1 cellular context compared by ENCODE assay signal in genomic region chr1:202010042-202011015, GRCh38.
TF ChIP-seq lines count a peak whose summit lies in the region.

Gene ELF3 (plus strand): TSS chr1:202010587. CDS start chr1:202011137, 550 bp downstream.

TF ChIP-seq in WTC11, 78 proteins besides CTCF, POLR2A, EP300 and RAD21 (continued from another document):
- TF ChIP-seq CBFB (CRISPR knock-in tag; IDR thresholded peaks at IDR 0.05; ENCODE audit: low read depth) (no peak), ZNF396 (CRISPR knock-in tag; IDR thresholded peaks at IDR 0.05; ENCODE audit: borderline replicate concordance) (no peak), ZMAT4 (CRISPR knock-in tag; IDR thresholded peaks at IDR 0.05) (no peak), MAX (CRISPR knock-in tag; IDR thresholded peaks at IDR 0.05) (no peak), E2F4 (CRISPR knock-in tag; IDR thresholded peaks at IDR 0.05; ENCODE audit: borderline replicate concordance, low read depth) (no peak), ZNF121 (CRISPR knock-in tag; IDR thresholded peaks at IDR 0.05) (no peak), TCF7 (CRISPR knock-in tag; IDR thresholded peaks at IDR 0.05; ENCODE audit: low read depth) (no peak), RORB (CRISPR knock-in tag; IDR thresholded peaks at IDR 0.05) (no peak), ZNF317 (CRISPR knock-in tag; IDR thresholded peaks at IDR 0.05; ENCODE audit: borderline replicate concordance, low read depth) (no peak), ZNF512 (CRISPR knock-in tag; IDR thresholded peaks at IDR 0.05; ENCODE audit: borderline replicate concordance) (no peak), ZBTB43 (CRISPR knock-in tag; IDR thresholded peaks at IDR 0.05) (0 out of 2 replicates have a peak, but pooled peaks have one; percentile 29), JUN (CRISPR knock-in tag; IDR thresholded peaks at IDR 0.05) (no peak), ZBTB21 (CRISPR knock-in tag; IDR thresholded peaks at IDR 0.05; ENCODE audit: borderline replicate concordance) (no peak), FOXP1 (CRISPR knock-in tag; IDR thresholded peaks at IDR 0.05; ENCODE audit: borderline replicate concordance) (peak; percentile 63; the same call in 1 of the 2 replicates), GRHL2 (CRISPR knock-in tag; IDR thresholded peaks at IDR 0.05; ENCODE audit: insufficient replicate concordance, severe bottlenecking) (no peak)
- TF ChIP-seq, protein P1, sequence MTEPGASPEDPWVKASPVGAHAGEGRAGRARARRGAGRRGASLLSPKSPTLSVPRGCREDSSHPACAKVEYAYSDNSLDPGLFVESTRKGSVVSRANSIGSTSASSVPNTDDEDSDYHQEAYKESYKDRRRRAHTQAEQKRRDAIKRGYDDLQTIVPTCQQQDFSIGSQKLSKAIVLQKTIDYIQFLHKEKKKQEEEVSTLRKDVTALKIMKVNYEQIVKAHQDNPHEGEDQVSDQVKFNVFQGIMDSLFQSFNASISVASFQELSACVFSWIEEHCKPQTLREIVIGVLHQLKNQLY (CRISPR knock-in tag; IDR thresholded peaks at IDR 0.05): no peak
- TF ChIP-seq, protein P2, sequence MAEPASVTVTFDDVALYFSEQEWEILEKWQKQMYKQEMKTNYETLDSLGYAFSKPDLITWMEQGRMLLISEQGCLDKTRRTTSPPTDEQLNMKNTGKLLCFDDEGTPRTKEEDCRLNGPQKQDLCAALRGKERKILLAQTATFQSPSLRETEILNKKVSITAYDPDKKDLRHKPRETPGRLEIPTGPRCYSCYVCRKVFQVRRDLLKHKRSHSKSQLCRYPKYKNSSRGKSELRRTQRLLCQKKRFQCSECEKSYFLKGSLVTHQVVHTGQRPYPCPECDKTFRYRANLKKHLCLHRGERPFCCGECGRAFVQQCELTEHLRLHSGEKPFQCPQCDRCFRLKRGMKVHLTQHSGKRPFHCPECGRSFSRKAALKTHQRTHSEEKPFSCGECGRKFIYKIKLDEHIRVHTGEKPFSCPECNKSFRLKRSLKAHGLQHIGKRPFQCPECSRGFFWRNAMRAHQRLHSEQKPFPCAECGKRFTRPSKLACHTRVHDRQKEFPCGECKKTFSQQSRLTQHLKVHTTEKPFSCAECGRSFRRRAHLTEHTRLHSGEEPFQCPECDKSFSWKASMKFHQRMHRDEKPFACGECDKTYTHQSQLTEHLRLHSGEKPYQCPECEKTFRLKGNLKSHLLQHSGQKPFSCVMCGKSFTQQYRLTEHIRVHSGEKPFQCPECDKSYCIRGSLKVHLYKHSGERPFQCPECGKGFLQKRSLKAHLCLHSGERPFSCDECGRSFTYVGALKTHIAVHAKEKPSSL (CRISPR knock-in tag; conservative IDR thresholded peaks at IDR 0.05): no peak
- TF ChIP-seq, protein P3, sequence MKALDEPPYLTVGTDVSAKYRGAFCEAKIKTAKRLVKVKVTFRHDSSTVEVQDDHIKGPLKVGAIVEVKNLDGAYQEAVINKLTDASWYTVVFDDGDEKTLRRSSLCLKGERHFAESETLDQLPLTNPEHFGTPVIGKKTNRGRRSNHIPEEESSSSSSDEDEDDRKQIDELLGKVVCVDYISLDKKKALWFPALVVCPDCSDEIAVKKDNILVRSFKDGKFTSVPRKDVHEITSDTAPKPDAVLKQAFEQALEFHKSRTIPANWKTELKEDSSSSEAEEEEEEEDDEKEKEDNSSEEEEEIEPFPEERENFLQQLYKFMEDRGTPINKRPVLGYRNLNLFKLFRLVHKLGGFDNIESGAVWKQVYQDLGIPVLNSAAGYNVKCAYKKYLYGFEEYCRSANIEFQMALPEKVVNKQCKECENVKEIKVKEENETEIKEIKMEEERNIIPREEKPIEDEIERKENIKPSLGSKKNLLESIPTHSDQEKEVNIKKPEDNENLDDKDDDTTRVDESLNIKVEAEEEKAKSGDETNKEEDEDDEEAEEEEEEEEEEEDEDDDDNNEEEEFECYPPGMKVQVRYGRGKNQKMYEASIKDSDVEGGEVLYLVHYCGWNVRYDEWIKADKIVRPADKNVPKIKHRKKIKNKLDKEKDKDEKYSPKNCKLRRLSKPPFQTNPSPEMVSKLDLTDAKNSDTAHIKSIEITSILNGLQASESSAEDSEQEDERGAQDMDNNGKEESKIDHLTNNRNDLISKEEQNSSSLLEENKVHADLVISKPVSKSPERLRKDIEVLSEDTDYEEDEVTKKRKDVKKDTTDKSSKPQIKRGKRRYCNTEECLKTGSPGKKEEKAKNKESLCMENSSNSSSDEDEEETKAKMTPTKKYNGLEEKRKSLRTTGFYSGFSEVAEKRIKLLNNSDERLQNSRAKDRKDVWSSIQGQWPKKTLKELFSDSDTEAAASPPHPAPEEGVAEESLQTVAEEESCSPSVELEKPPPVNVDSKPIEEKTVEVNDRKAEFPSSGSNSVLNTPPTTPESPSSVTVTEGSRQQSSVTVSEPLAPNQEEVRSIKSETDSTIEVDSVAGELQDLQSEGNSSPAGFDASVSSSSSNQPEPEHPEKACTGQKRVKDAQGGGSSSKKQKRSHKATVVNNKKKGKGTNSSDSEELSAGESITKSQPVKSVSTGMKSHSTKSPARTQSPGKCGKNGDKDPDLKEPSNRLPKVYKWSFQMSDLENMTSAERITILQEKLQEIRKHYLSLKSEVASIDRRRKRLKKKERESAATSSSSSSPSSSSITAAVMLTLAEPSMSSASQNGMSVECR (CRISPR knock-in tag; IDR thresholded peaks at IDR 0.05; ENCODE audit: borderline replicate concordance): no peak
- TF ChIP-seq, protein P4, sequence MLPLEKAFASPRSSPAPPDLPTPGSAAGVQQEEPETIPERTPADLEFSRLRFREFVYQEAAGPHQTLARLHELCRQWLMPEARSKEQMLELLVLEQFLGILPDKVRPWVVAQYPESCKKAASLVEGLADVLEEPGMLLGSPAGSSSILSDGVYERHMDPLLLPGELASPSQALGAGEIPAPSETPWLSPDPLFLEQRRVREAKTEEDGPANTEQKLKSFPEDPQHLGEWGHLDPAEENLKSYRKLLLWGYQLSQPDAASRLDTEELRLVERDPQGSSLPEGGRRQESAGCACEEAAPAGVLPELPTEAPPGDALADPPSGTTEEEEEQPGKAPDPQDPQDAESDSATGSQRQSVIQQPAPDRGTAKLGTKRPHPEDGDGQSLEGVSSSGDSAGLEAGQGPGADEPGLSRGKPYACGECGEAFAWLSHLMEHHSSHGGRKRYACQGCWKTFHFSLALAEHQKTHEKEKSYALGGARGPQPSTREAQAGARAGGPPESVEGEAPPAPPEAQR (CRISPR knock-in tag; IDR thresholded peaks at IDR 0.05): no peak
- TF ChIP-seq, protein P5, sequence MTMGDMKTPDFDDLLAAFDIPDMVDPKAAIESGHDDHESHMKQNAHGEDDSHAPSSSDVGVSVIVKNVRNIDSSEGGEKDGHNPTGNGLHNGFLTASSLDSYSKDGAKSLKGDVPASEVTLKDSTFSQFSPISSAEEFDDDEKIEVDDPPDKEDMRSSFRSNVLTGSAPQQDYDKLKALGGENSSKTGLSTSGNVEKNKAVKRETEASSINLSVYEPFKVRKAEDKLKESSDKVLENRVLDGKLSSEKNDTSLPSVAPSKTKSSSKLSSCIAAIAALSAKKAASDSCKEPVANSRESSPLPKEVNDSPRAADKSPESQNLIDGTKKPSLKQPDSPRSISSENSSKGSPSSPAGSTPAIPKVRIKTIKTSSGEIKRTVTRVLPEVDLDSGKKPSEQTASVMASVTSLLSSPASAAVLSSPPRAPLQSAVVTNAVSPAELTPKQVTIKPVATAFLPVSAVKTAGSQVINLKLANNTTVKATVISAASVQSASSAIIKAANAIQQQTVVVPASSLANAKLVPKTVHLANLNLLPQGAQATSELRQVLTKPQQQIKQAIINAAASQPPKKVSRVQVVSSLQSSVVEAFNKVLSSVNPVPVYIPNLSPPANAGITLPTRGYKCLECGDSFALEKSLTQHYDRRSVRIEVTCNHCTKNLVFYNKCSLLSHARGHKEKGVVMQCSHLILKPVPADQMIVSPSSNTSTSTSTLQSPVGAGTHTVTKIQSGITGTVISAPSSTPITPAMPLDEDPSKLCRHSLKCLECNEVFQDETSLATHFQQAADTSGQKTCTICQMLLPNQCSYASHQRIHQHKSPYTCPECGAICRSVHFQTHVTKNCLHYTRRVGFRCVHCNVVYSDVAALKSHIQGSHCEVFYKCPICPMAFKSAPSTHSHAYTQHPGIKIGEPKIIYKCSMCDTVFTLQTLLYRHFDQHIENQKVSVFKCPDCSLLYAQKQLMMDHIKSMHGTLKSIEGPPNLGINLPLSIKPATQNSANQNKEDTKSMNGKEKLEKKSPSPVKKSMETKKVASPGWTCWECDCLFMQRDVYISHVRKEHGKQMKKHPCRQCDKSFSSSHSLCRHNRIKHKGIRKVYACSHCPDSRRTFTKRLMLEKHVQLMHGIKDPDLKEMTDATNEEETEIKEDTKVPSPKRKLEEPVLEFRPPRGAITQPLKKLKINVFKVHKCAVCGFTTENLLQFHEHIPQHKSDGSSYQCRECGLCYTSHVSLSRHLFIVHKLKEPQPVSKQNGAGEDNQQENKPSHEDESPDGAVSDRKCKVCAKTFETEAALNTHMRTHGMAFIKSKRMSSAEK (CRISPR knock-in tag; IDR thresholded peaks at IDR 0.05; ENCODE audit: borderline replicate concordance): peak; percentile 40; the same call in 1 of the 2 replicates
